ENCODE assay signal across 23 cellular contexts in the genomic region with DNA sequence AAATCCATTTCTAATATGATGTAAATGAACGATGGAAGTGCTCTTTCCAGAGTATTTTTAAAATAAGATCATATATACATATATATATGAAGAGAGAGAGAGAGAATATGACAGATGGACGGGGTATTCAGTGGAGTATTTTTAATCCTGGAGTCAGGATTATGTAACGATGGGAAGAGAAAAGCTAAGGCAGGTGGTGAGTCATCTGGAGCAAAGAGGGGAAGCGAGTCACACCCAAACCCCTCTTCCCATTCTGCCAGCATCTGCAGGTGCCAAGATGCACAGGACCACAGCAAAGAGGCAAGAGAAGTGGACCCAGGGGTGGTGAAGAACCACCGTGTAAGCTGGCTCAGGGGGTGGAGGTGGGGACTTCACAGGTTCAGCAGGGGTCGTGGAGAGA.
"Had no signal": no experiment of that assay in that cellular context is flagged by ENCODE, and none has a peak within 500 bp of the region (broad histone marks: within the 10 kb centered on the region; RNA-seq: fewer than 3 reads in every experiment).

No MANE protein-coding gene starts in this region.

- FAIRE-seq: bronchial epithelial cell, endometrium, kidney had no signal

- H3K4me3 ChIP-seq: lower lobe of right lung, neural progenitor cell, tibial artery had no signal

- DNase-seq: activated CD4-positive, alpha-beta T cell treated with anti-CD3 and anti-CD28 coated beads for 4 hours; activated CD4-positive, alpha-beta T cell treated with anti-CD3 and anti-CD28 coated beads, Interleukin-2, amount 50 U/mL, for 48 hours; activated CD4-positive, CD25-positive, alpha-beta regulatory T cell; activated CD8-positive, alpha-beta memory T cell treated with anti-CD3 and anti-CD28 coated beads, Interleukin-2, amount 50 U/mL, for 48 hours; activated naive CD4-positive, alpha-beta T cell; activated naive CD8-positive, alpha-beta T cell treated with anti-CD3 and anti-CD28 coated beads for 36 hours; activated T-cell treated with anti-CD3 and anti-CD28 coated beads, Interleukin-2, amount 50 U/mL, for 4 hours; effector CD4-positive, alpha-beta T cell; erythroblast; foreskin fibroblast; kidney; lower lobe of right lung; naive B cell; posterior cingulate gyrus; retina; stimulated activated CD4-positive, alpha-beta T cell treated with anti-CD3 and anti-CD28 coated beads, Interleukin-2, amount 100 ng/mL, for 48 hours; stimulated activated CD8-positive, alpha-beta memory T cell treated with anti-CD3 and anti-CD28 coated beads, Interleukin-4, amount 100 ng/mL, for 48 hours; stimulated activated naive CD4-positive, alpha-beta T cell; T-helper 17 cell; tibial artery had no signal

- ATAC-seq: activated T-cell treated with anti-CD3 and anti-CD28 coated beads, Interleukin-2, amount 50 U/mL, for 4 hours; lower lobe of right lung; T-helper 17 cell had no signal

- H3K27ac ChIP-seq: lower lobe of right lung, neural progenitor cell, tibial artery had no signal

- H3K27me3 ChIP-seq: neural progenitor cell had no signal
